In the genomic region with DNA sequence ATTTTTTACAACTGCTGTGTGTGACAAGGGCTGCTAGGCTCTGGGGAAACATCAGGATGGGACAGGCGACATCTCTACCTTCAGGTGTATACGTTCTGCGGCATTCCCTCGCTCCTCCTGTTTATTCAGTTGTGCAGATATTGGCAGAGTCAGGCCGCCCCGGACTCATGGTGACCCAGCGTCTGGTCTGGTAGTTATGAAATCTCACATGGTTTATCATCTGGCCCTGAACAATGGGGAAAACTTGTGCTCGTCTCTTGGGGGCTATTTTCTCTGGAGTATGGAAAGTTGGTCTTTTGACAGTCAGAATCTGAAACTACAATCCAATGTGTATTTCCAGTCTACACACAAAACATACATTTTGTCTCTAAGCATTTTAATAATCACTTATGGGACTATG, we compare ENCODE assay signal across 1 cellular context.
TF ChIP-seq lines count a peak whose summit lies in the region.

No MANE protein-coding gene starts in this region.

TF ChIP-seq in SK-N-SH treated with all-trans-retinoic acid at 6 μM for 48 hours, 23 proteins besides CTCF, POLR2A, EP300 and RAD21 (continued from another document):
- TF ChIP-seq, protein P1, sequence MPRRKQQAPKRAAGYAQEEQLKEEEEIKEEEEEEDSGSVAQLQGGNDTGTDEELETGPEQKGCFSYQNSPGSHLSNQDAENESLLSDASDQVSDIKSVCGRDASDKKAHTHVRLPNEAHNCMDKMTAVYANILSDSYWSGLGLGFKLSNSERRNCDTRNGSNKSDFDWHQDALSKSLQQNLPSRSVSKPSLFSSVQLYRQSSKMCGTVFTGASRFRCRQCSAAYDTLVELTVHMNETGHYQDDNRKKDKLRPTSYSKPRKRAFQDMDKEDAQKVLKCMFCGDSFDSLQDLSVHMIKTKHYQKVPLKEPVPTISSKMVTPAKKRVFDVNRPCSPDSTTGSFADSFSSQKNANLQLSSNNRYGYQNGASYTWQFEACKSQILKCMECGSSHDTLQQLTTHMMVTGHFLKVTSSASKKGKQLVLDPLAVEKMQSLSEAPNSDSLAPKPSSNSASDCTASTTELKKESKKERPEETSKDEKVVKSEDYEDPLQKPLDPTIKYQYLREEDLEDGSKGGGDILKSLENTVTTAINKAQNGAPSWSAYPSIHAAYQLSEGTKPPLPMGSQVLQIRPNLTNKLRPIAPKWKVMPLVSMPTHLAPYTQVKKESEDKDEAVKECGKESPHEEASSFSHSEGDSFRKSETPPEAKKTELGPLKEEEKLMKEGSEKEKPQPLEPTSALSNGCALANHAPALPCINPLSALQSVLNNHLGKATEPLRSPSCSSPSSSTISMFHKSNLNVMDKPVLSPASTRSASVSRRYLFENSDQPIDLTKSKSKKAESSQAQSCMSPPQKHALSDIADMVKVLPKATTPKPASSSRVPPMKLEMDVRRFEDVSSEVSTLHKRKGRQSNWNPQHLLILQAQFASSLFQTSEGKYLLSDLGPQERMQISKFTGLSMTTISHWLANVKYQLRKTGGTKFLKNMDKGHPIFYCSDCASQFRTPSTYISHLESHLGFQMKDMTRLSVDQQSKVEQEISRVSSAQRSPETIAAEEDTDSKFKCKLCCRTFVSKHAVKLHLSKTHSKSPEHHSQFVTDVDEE (CRISPR knock-in tag; IDR thresholded peaks at IDR 0.05) = no peak
- TF ChIP-seq CSDC2 (CRISPR knock-in tag; IDR thresholded peaks at IDR 0.05) (no peak), SNAI2 (CRISPR knock-in tag; IDR thresholded peaks at IDR 0.05) (no peak), ISL1 (CRISPR knock-in tag; IDR thresholded peaks at IDR 0.05) (no peak), ZNF8 (CRISPR knock-in tag; IDR thresholded peaks at IDR 0.05) (no peak), ZC3H10 (CRISPR knock-in tag; IDR thresholded peaks at IDR 0.05) (no peak)
- TF ChIP-seq, protein P2, sequence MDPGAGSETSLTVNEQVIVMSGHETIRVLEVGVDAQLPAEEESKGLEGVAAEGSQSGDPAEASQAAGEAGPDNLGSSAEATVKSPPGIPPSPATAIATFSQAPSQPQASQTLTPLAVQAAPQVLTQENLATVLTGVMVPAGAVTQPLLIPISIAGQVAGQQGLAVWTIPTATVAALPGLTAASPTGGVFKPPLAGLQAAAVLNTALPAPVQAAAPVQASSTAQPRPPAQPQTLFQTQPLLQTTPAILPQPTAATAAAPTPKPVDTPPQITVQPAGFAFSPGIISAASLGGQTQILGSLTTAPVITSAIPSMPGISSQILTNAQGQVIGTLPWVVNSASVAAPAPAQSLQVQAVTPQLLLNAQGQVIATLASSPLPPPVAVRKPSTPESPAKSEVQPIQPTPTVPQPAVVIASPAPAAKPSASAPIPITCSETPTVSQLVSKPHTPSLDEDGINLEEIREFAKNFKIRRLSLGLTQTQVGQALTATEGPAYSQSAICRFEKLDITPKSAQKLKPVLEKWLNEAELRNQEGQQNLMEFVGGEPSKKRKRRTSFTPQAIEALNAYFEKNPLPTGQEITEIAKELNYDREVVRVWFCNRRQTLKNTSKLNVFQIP (CRISPR knock-in tag; IDR thresholded peaks at IDR 0.05; ENCODE audit: borderline replicate concordance, low read depth) = no peak
